In the genomic region with DNA sequence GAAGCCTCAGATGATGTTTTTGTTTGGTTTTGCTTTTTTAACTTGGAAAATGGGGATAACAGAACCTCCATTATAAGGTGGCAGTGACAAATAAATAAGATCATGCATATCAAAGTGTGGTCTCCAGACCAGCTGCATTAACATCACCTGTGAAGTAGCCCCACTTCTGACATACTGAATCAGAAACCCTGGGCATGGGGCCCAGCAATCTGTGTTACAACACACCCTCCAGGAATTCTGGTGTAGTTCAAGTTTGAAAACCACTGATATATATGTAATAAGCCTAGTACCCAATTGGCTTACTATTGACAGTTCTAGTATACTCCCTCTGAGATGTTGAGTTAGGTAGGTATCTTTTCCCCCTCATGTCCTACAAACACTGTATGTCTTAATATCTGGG, we compare ENCODE assay signal across 9 cellular contexts. TPM values are rescaled to one million over a fixed set of nuclear protein-coding genes. Genes with fewer than 3 reads are reported as not detected.
DNase-seq lines count a peak whose midpoint lies in the region; ATAC-seq and TF ChIP-seq lines count a peak whose summit lies in the region.
"Had no signal": no experiment of that assay in that cellular context is flagged by ENCODE, and none has a peak within 500 bp of the region (broad histone marks: within the 10 kb centered on the region; RNA-seq: fewer than 3 reads in every experiment).

No MANE protein-coding gene starts in this region.

- peak overlapping the region; percentile 86; the same call in 1 of the 2 replicates for H3K23ac ChIP-seq in IMR-90 (ENCODE audit: low read depth, low read length)

- peak overlapping the region; percentile 94 for H2BK5ac ChIP-seq in IMR-90 (ENCODE audit: low read depth, low read length, poor library complexity, severe bottlenecking)

- CTCF ChIA-PET in IMR-90 (lab: Yijun Ruan, JAX), result no interaction called here

- H2BK15ac ChIP-seq in IMR-90 (ENCODE audit: low read depth, low read length), result peak overlapping the region; percentile 77; the same call in 1 of the 3 replicates

- H3K27me3 ChIP-seq in IMR-90 (ENCODE audit: control insufficient read depth, insufficient read depth, low read length) (no peaks in the 10 kb centered on the region), adrenal gland (no peaks in the 10 kb centered on the region), heart right ventricle (no peaks in the 10 kb centered on the region)

- peak overlapping the region; percentile 94 for H2BK20ac ChIP-seq in IMR-90 (ENCODE audit: low read depth, low read length)

- no peak overlapping the region for H3K9ac ChIP-seq in IMR-90 (ENCODE audit: low read depth, low read length)

- ATAC-seq in IMR-90 (ENCODE audit: low read depth) (peak; percentile 37), heart right ventricle (peak in 2 of 8 donors; percentile 16), HG02884 (IDR thresholded peaks at IDR 0.05; ENCODE audit: unreplicated experiment) (no peak), GM21619 (IDR thresholded peaks at IDR 0.05; ENCODE audit: unreplicated experiment) (no peak)
- ATAC-seq in stimulated activated naive CD8-positive, alpha-beta T cell treated with anti-CD3 and anti-CD28 coated beads, Interleukin-15, amount 100 ng/mL, for 72 hours, result no peak

- POLR2A ChIA-PET in IMR-90 (lab: Charles Lee; ENCODE audit: unreplicated experiment), result no interaction called here

- H3K27me3 Mint-ChIP-seq in stimulated activated naive CD8-positive, alpha-beta T cell treated with anti-CD3 and anti-CD28 coated beads, Interleukin-15, amount 100 ng/mL, for 72 hours, result no peaks in the 10 kb centered on the region
- H3K27me3 Mint-ChIP-seq: activated naive CD8-positive, alpha-beta T cell had no signal

- H4K91ac ChIP-seq in IMR-90 (ENCODE audit: insufficient read depth, low read depth, low read length), result peak overlapping the region; percentile 95; the same call in 1 of the 2 replicates

- H3K9me3 ChIP-seq in IMR-90 (ENCODE audit: control insufficient read depth, insufficient read depth, low read length), result no peaks in the 10 kb centered on the region
- no peaks in the 10 kb centered on the region for H3K9me3 ChIP-seq in adrenal gland (replicated peaks in 1 of 3)
- H3K9me3 ChIP-seq in heart right ventricle, result no peaks in the 10 kb centered on the region

- peak overlapping the region; percentile 96; the same call in 1 of the 2 replicates for H4K5ac ChIP-seq in IMR-90 (ENCODE audit: low read depth, low read length)

- peak; percentile 94 for DNase-seq in IMR-90
- peak in 6 of 7 donors; percentile 51 to 76 (median 67) for DNase-seq in adrenal gland
- no peak for DNase-seq in heart right ventricle
- DNase-seq in stimulated activated naive CD8-positive, alpha-beta T cell treated with anti-CD3 and anti-CD28 coated beads, Interleukin-15, amount 100 ng/mL, for 72 hours, result no peak
- no peak for DNase-seq in NCI-H2081 (lab: John Stamatoyannopoulos, UW)
- DNase-seq: NCI-H1048 had no signal

- H3K4me3 ChIP-seq in IMR-90 (ENCODE audit: insufficient read depth, low read depth, low read length) (no peak overlapping the region), adrenal gland (no peak overlapping the region), heart right ventricle (no peak overlapping the region)

- peak overlapping the region; percentile 62 to 66 for H3K4me3 Mint-ChIP-seq in stimulated activated naive CD8-positive, alpha-beta T cell treated with anti-CD3 and anti-CD28 coated beads, Interleukin-15, amount 100 ng/mL, for 72 hours

- no peaks in the 10 kb centered on the region for H3K9me3 Mint-ChIP-seq in stimulated activated naive CD8-positive, alpha-beta T cell treated with anti-CD3 and anti-CD28 coated beads, Interleukin-15, amount 100 ng/mL, for 72 hours

- TF ChIP-seq CTCF in IMR-90 (conservative IDR thresholded peaks at IDR 0.05; ENCODE audit: low read depth, low read length) (no peak), adrenal gland (IDR thresholded peaks at IDR 0.05) (no peak), heart right ventricle (IDR thresholded peaks at IDR 0.05) (no peak)

- H2AFZ ChIP-seq in IMR-90 (replicated peaks; ENCODE audit: low read length, poor library complexity), result no peak overlapping the region

- peaks cover 26% of the 10 kb centered on the region for H3K9me1 ChIP-seq in IMR-90 (ENCODE audit: insufficient read depth, low read length)

- H4K8ac ChIP-seq in IMR-90 (ENCODE audit: low read depth in 2 of 2, low read length in 2 of 2), result peak overlapping the region; percentile 20 to 74; a peak in 2 of 4 replicates

- BruUV-seq in IMR-90 (replicated peaks; lab: Mats Ljungman, UMichigan), result no TSS peak

- peak overlapping the region; percentile 98 for H3K18ac ChIP-seq in IMR-90 (ENCODE audit: low read depth, low read length)

- intact Hi-C loops in IMR-90 (cut with micrococcal nuclease) (loop anchor here (2.0 kb wide), 1 partner anchor 26 kb away; no protein-coding TSS in a partner anchor), adrenal gland (cut with DNase I) (no loop called here), heart right ventricle (cut with DNase I) (loop anchor here in 1 of 10 donors (2.0 kb wide), 1 partner anchor 24 kb away; a partner anchor contains a TSS)

- peaks cover 4% of the 10 kb centered on the region for H4K20me1 ChIP-seq in IMR-90 (ENCODE audit: insufficient read depth, low read length)

- TF ChIP-seq POLR2A in IMR-90 (IDR thresholded peaks at IDR 0.05; ENCODE audit: low read depth, low read length), result no peak; the same call in 1 of the 2 replicates
- no peak for TF ChIP-seq POLR2A in adrenal gland (IDR thresholded peaks at IDR 0.05)

- H3K4me2 ChIP-seq in IMR-90 (ENCODE audit: low read depth, low read length), result peak overlapping the region; percentile 95; the same call in 1 of the 2 replicates

- peak overlapping the region in 1 of 2 donors; percentile 22 for H3K27ac Mint-ChIP-seq in stimulated activated naive CD8-positive, alpha-beta T cell treated with anti-CD3 and anti-CD28 coated beads, Interleukin-15, amount 100 ng/mL, for 72 hours

- H2BK120ac ChIP-seq in IMR-90 (ENCODE audit: low read depth, low read length), result peak overlapping the region; percentile 90

- no peak for TF ChIP-seq RAD21 in IMR-90 (IDR thresholded peaks at IDR 0.05; ENCODE audit: low read length)

- no peak overlapping the region for H2AK9ac ChIP-seq in IMR-90 (replicated peaks; ENCODE audit: low read depth, low read length, poor library complexity)

- H3K36me3 ChIP-seq in IMR-90 (ENCODE audit: control insufficient read depth, insufficient read depth, low read length), result no peaks in the 10 kb centered on the region
- no peaks in the 10 kb centered on the region for H3K36me3 ChIP-seq in adrenal gland (replicated peaks in 1 of 2)
- H3K36me3 ChIP-seq in heart right ventricle, result no peaks in the 10 kb centered on the region

- dilution Hi-C loops in IMR-90 (cut with HindIII; ENCODE audit: low sequenced_read_pairs, unreplicated experiment), result no loop called here

- H3K79me1 ChIP-seq in IMR-90 (ENCODE audit: low read depth in 1 of 2, low read length in 2 of 2), result no peaks in the 10 kb centered on the region

- in situ Hi-C loops in IMR-90 (cut with MboI; ENCODE audit: low sequenced_read_pairs), result no loop called here

- H3K4me1 ChIP-seq in IMR-90 (ENCODE audit: control insufficient read depth, insufficient read depth, low read length) (peaks cover 27% of the 10 kb centered on the region), adrenal gland (replicated peaks in 1 of 2) (peaks cover 16 to 51% of the 10 kb centered on the region in 2 donors), heart right ventricle (peaks cover 12 to 94% (median 52%) of the 10 kb centered on the region in 9 donors)

- H3K14ac ChIP-seq in IMR-90 (replicated peaks; ENCODE audit: low read depth, low read length), result peak overlapping the region; percentile 90

- peak overlapping the region; percentile 87; the same call in 1 of the 2 replicates for H2AK5ac ChIP-seq in IMR-90 (ENCODE audit: low read depth, low read length)

- peaks cover 66% of the 10 kb centered on the region for H3K4me1 Mint-ChIP-seq in stimulated activated naive CD8-positive, alpha-beta T cell treated with anti-CD3 and anti-CD28 coated beads, Interleukin-15, amount 100 ng/mL, for 72 hours

- H3K4ac ChIP-seq in IMR-90 (ENCODE audit: low read depth, low read length), result peak overlapping the region; percentile 97; the same call in 1 of the 2 replicates

- H3K27ac ChIP-seq in IMR-90 (ENCODE audit: insufficient read depth, low read length), result peak overlapping the region; percentile 79; the same call in 1 of the 2 replicates
- peak overlapping the region; percentile 19 to 93 (median 72) for H3K27ac ChIP-seq in adrenal gland
- peak overlapping the region in 9 of 10 donors; percentile 17 to 90 (median 66) for H3K27ac ChIP-seq in heart right ventricle

- H3K56ac ChIP-seq in IMR-90 (ENCODE audit: extremely low read depth, insufficient read depth, low read length), result peak overlapping the region; percentile 28; the same call in 1 of the 2 replicates

TF ChIP-seq in IMR-90, 13 proteins besides CTCF, POLR2A, EP300 and RAD21:
- TF ChIP-seq RFX5 (IDR thresholded peaks at IDR 0.05; ENCODE audit: low read depth, low read length), result no peak
- TF ChIP-seq FOS (IDR thresholded peaks at IDR 0.05; ENCODE audit: low read depth, low read length), result peak; percentile 69; the same call in 1 of the 2 replicates
- TF ChIP-seq CEBPB (IDR thresholded peaks at IDR 0.05; ENCODE audit: low read depth, low read length), result peak; percentile 70

RNA-seq across cellular contexts. Expression of a gene that starts 24.1 kb away (rescaled TPM):
- total RNA-seq in IMR-90 (2012; rRNA removed), result 9.2 and 10.0 TPM in 2 replicates
- polyA plus RNA-seq in IMR-90 (2012; rRNA removed), result 11.4 and 11.6 TPM in 2 replicates
- polyA plus RNA-seq in IMR-90 (2012; cell fraction: cytosol; rRNA removed), result 9.2 and 10.4 TPM in 2 replicates
- 6.9 and 12.0 TPM in 2 replicates for polyA plus RNA-seq in IMR-90 (2012; cell fraction: nucleus; rRNA removed; ENCODE audit: low replicate concordance)
- 10 to 100 TPM; 16.9 to 36.5 (median 26.0) TPM for total RNA-seq in adrenal gland
- polyA plus RNA-seq in adrenal gland, result 10 to 100 TPM in 1 of 3 donors, 1 to 10 TPM in 2; 4.7 to 10.5 (median 6.7) TPM
- total RNA-seq in heart right ventricle, result 10 to 100 TPM; 10.2 to 36.9 (median 13.8) TPM
- polyA plus RNA-seq in heart right ventricle, result 1 to 10 TPM; 1.1 to 7.0 TPM

RNA-seq across cellular contexts. Expression of a gene that starts 48.0 kb away (rescaled TPM):
- total RNA-seq in IMR-90 (2012; rRNA removed) (118 and 168 TPM in 2 replicates), adrenal gland (100 to 1,000 TPM; 105 to 176 (median 144) TPM), heart right ventricle (100 to 1,000 TPM in 9 of 10 donors, 10 to 100 TPM in 1; 93.3 to 154 (median 111) TPM)
- polyA plus RNA-seq in IMR-90 (2012; rRNA removed) (152 and 203 TPM in 2 replicates), adrenal gland (100 to 1,000 TPM in 1 of 3 donors, 10 to 100 TPM in 2; 55.3 to 245 (median 75.7) TPM), heart right ventricle (100 to 1,000 TPM; 175 to 305 TPM)
- 77.4 and 134 TPM in 2 replicates for polyA plus RNA-seq in IMR-90 (2012; cell fraction: cytosol; rRNA removed)
- 53.9 and 195 TPM in 2 replicates for polyA plus RNA-seq in IMR-90 (2012; cell fraction: nucleus; rRNA removed; ENCODE audit: low replicate concordance)

Comparison
In these comparisons a context has a peak if more than half of its experiments do, and no peak if none do; other contexts are left out.
1. DNase-seq: peak in IMR-90 (single experiment) and adrenal gland (6 of 7); none in heart right ventricle (0 of 2), stimulated activated naive CD8-positive, alpha-beta T cell treated with anti-CD3 and anti-CD28 coated beads, Interleukin-15, amount 100 ng/mL, for 72 hours (0 of 2) and NCI-H2081 (0 of 2).
2. Peak in every context shown above with its lines, with median percentiles within 50 percentile points of each other: H3K27ac ChIP-seq.